In the genomic region with DNA sequence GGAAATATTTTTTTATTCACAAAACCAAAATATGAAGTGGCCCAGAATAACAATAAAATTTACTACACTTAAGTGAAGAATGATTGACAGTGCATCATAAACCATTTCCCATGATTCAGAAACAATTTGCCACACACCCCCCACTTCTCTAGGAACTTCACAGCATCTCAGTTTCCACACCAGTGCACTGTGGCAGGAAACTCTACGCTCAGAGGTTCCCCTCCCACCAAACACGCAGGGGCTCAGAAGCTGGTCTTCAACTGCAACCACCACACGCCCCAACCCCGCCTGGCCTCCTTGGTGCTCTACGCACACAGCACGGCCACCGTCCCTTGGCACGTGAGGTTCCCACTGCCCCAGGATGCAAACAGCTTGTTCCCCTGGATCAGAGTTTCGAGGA, we compare ENCODE assay signal across 16 cellular contexts.
DNase-seq lines count a peak whose midpoint lies in the region; ATAC-seq, FAIRE-seq and TF ChIP-seq lines count a peak whose summit lies in the region.
"Had no signal": no experiment of that assay in that cellular context is flagged by ENCODE, and none has a peak within 500 bp of the region (broad histone marks: within the 10 kb centered on the region; RNA-seq: fewer than 3 reads in every experiment).

No MANE protein-coding gene starts in this region.

- no peaks in the 10 kb centered on the region for H3K4me1 ChIP-seq in CD4-positive, alpha-beta memory T cell (ENCODE audit: insufficient read depth, low read length)
- no peaks in the 10 kb centered on the region for H3K4me1 ChIP-seq in endothelial cell of umbilical vein (ENCODE audit: control insufficient read depth, extremely low read depth, insufficient read depth, low read length)
- H3K4me1 ChIP-seq: colonic mucosa, thyroid gland had no signal

- peak overlapping the region in 5 of 7 donors; percentile 6 to 78 (median 50) for H3K27ac Mint-ChIP-seq in CD4-positive, alpha-beta memory T cell
- H3K27ac Mint-ChIP-seq in IgD-negative memory B cell, result peak overlapping the region in 2 of 3 donors; percentile 4 to 87
- H3K27ac Mint-ChIP-seq: HFFc6 had no signal

- CTCF ChIA-PET in CD4-positive, alpha-beta memory T cell (lab: Charles Lee; ENCODE audit: partially characterized antibody), result interaction anchor here (0.9 to 3.0 kb wide), 5 partner anchors 48 to 137 kb away, joined by 3 to 12 read pairs (median 8); partner anchors contain the start of genes HAUS3 and POLN
- CTCF ChIA-PET in endothelial cell of umbilical vein (lab: Charles Lee), result interaction anchor here (0.7 to 2.6 kb wide), 2 partner anchors 8 to 134 kb away, joined by 3 to 13 read pairs; no protein-coding TSS in a partner anchor

- peaks cover 0 to 6% of the 10 kb centered on the region in 2 donors for H3K36me3 Mint-ChIP-seq in CD4-positive, alpha-beta memory T cell
- H3K36me3 Mint-ChIP-seq in IgD-negative memory B cell, result no peaks in the 10 kb centered on the region

- no TSS peak for BruUV-seq in endothelial cell of umbilical vein (replicated peaks; lab: Mats Ljungman, UMichigan)

- no peaks in the 10 kb centered on the region for H3K9me1 ChIP-seq in endothelial cell of umbilical vein (replicated peaks; ENCODE audit: control insufficient read depth, extremely low read depth, insufficient read depth, low read length)

- dilution Hi-C loops in endothelial cell of umbilical vein (cut with MboI; ENCODE audit: extremely low pct_ligation_motif_present, low sequenced_read_pairs), result no loop called here

- ATAC-seq in GM21528 (IDR thresholded peaks at IDR 0.05; ENCODE audit: low FRiP score, unreplicated experiment) (no peak), GM19397 (IDR thresholded peaks at IDR 0.05; ENCODE audit: unreplicated experiment) (no peak), HG03175 (IDR thresholded peaks at IDR 0.05; ENCODE audit: unreplicated experiment) (no peak)

- intact Hi-C loops in CD4-positive, alpha-beta memory T cell (cut with micrococcal nuclease), result loop anchor here (1.0 kb wide), 1 partner anchor 134 kb away; no protein-coding TSS in a partner anchor
- intact Hi-C loops in endothelial cell of umbilical vein (cut with micrococcal nuclease), result no loop called here

- no peak for TF ChIP-seq CTCF in endothelial cell of umbilical vein (IDR thresholded peaks at IDR 0.05; ENCODE audit: extremely low read depth in 1 of 2, insufficient read depth in 1 of 2, low read depth in 1 of 2, low read length in 2 of 2)

- H3K27ac ChIP-seq in CD4-positive, alpha-beta memory T cell (ENCODE audit: low read depth, low read length), result no peak overlapping the region
- no peak overlapping the region for H3K27ac ChIP-seq in endothelial cell of umbilical vein (ENCODE audit: insufficient read depth, low read depth, low read length)
- H3K27ac ChIP-seq: colonic mucosa, thyroid gland had no signal

- H3K27me3 ChIP-seq in CD4-positive, alpha-beta memory T cell (ENCODE audit: insufficient read depth, low read length), result no peaks in the 10 kb centered on the region
- H3K27me3 ChIP-seq in endothelial cell of umbilical vein (ENCODE audit: control insufficient read depth in 2 of 2, insufficient read depth in 2 of 2, low read length in 2 of 2), result no peaks in the 10 kb centered on the region
- H3K27me3 ChIP-seq: colonic mucosa, MG63, thyroid gland had no signal

- H3K27me3 Mint-ChIP-seq in CD4-positive, alpha-beta memory T cell, result no peaks in the 10 kb centered on the region
- no peaks in the 10 kb centered on the region for H3K27me3 Mint-ChIP-seq in IgD-negative memory B cell

- no peaks in the 10 kb centered on the region for H3K9me3 Mint-ChIP-seq in CD4-positive, alpha-beta memory T cell
- no peaks in the 10 kb centered on the region for H3K9me3 Mint-ChIP-seq in IgD-negative memory B cell
- H3K9me3 Mint-ChIP-seq: HFFc6 had no signal

- H3K4me3 ChIP-seq in CD4-positive, alpha-beta memory T cell (ENCODE audit: low read length in 2 of 2), result no peak overlapping the region
- H3K4me3 ChIP-seq in endothelial cell of umbilical vein (replicated peaks in 1 of 3; ENCODE audit: insufficient read depth in 1 of 3, low read depth in 1 of 3, low read length in 3 of 3), result no peak overlapping the region
- H3K4me3 ChIP-seq: colonic mucosa, MG63, thyroid gland had no signal

- H2AFZ ChIP-seq in endothelial cell of umbilical vein (ENCODE audit: low read depth, low read length), result no peak overlapping the region

- FAIRE-seq in endothelial cell of umbilical vein (lab: Jason Lieb, UNC), result no peak
- FAIRE-seq: frontal cortex, GM18507 had no signal

- TF ChIP-seq POLR2A in endothelial cell of umbilical vein (IDR thresholded peaks at IDR 0.05; ENCODE audit: low read depth, low read length), result no peak

- H4K20me1 ChIP-seq in endothelial cell of umbilical vein (replicated peaks; ENCODE audit: control insufficient read depth, extremely low read depth, insufficient read depth, low read length), result no peaks in the 10 kb centered on the region

- no peak overlapping the region for H3K4me3 Mint-ChIP-seq in CD4-positive, alpha-beta memory T cell
- H3K4me3 Mint-ChIP-seq in IgD-negative memory B cell, result peak overlapping the region in 2 of 4 donors; percentile 45 to 47
- H3K4me3 Mint-ChIP-seq: HFFc6 had no signal

- no peaks in the 10 kb centered on the region for H3K79me2 ChIP-seq in endothelial cell of umbilical vein (ENCODE audit: control insufficient read depth, insufficient read depth, low read length)

- H3K9ac ChIP-seq in endothelial cell of umbilical vein (replicated peaks; ENCODE audit: extremely low read depth, insufficient read depth, low read length), result no peak overlapping the region

- H3K4me1 Mint-ChIP-seq in CD4-positive, alpha-beta memory T cell, result peaks cover 0 to 16% (median 5%) of the 10 kb centered on the region in 4 donors
- H3K4me1 Mint-ChIP-seq in IgD-negative memory B cell, result peaks cover 5 to 7% (median 6%) of the 10 kb centered on the region in 3 donors

- DNase-seq in CD4-positive, alpha-beta memory T cell, result no peak
- DNase-seq in endothelial cell of umbilical vein (ENCODE audit: low read depth, low spot score), result peak; percentile 34
- DNase-seq in stimulated activated CD8-positive, alpha-beta memory T cell treated with anti-CD3 and anti-CD28 coated beads, Interleukin-15, amount 100 ng/mL, for 48 hours (ENCODE audit: low read depth in 2 of 2), result peak; percentile 13 to 26
- DNase-seq: activated naive CD4-positive, alpha-beta T cell treated with Interleukin-2 at 50 U/mL for 16 hours; colonic mucosa; DMS153; HFFc6; MG63; NCI-H2081 treated with DMSO at 0.1 percent for 48 hours; thyroid gland had no signal

- no peaks in the 10 kb centered on the region for H3K36me3 ChIP-seq in CD4-positive, alpha-beta memory T cell (ENCODE audit: insufficient read depth, low read length)
- H3K36me3 ChIP-seq in endothelial cell of umbilical vein (ENCODE audit: control insufficient read depth in 2 of 2, extremely low read depth in 1 of 2, insufficient read depth in 2 of 2, low read length in 2 of 2), result no peaks in the 10 kb centered on the region
- H3K36me3 ChIP-seq: colonic mucosa, MG63, thyroid gland had no signal

- H3K9me3 ChIP-seq in CD4-positive, alpha-beta memory T cell (ENCODE audit: control insufficient read depth in 1 of 2, low read length in 2 of 2), result no peaks in the 10 kb centered on the region
- no peaks in the 10 kb centered on the region for H3K9me3 ChIP-seq in endothelial cell of umbilical vein (replicated peaks; ENCODE audit: control insufficient read depth, insufficient read depth, low read length)
- H3K9me3 ChIP-seq: colonic mucosa, MG63, thyroid gland had no signal

- POLR2A ChIA-PET in CD4-positive, alpha-beta memory T cell (lab: Charles Lee; ENCODE audit: partially characterized antibody), result no interaction called here
- POLR2A ChIA-PET in endothelial cell of umbilical vein (lab: Charles Lee), result no interaction called here

- H3K4me2 ChIP-seq in endothelial cell of umbilical vein (ENCODE audit: insufficient read depth, low read length), result no peak overlapping the region

TF ChIP-seq in endothelial cell of umbilical vein, 7 proteins besides CTCF, POLR2A, EP300 and RAD21:
- no peak for TF ChIP-seq MYC (IDR thresholded peaks at IDR 0.05; ENCODE audit: low read depth, low read length)
- no peak for TF ChIP-seq MAX (IDR thresholded peaks at IDR 0.05; ENCODE audit: insufficient read depth, insufficient read length)
- no peak for TF ChIP-seq JUN (IDR thresholded peaks at IDR 0.05; ENCODE audit: borderline replicate concordance, insufficient read depth, insufficient read length, low read depth)
- no peak for TF ChIP-seq POLR2AphosphoS5 (IDR thresholded peaks at IDR 0.05; ENCODE audit: insufficient read depth, low read depth, low read length)
- no peak for TF ChIP-seq GATA2 (IDR thresholded peaks at IDR 0.05; ENCODE audit: insufficient read depth, insufficient read length, low read depth, low read length)
- TF ChIP-seq FOS (IDR thresholded peaks at IDR 0.05; ENCODE audit: borderline replicate concordance, insufficient read depth, low read length), result no peak
- no peak for TF ChIP-seq EZH2 (IDR thresholded peaks at IDR 0.05; ENCODE audit: borderline replicate concordance, low read depth, low read length, severe bottlenecking)

Comparison
In these comparisons a context has a peak if more than half of its experiments do, and no peak if none do; other contexts are left out.
1. DNase-seq: peak in endothelial cell of umbilical vein (single experiment) and stimulated activated CD8-positive, alpha-beta memory T cell treated with anti-CD3 and anti-CD28 coated beads, Interleukin-15, amount 100 ng/mL, for 48 hours (2 of 2); none in CD4-positive, alpha-beta memory T cell (0 of 5).